ENCODE assay signal across 10 cellular contexts in genomic region chr17:57468932-57469775, GRCh38.
A peak's percentile ranks its signal among the peaks of the same experiment; 100 is the strongest.
DNase-seq lines count a peak whose midpoint lies in the region; ATAC-seq, FAIRE-seq and TF ChIP-seq lines count a peak whose summit lies in the region.
"Had no signal": no experiment of that assay in that cellular context is flagged by ENCODE, and none has a peak within 500 bp of the region (broad histone marks: within the 10 kb centered on the region; RNA-seq: fewer than 3 reads in every experiment).

No MANE protein-coding gene starts in this region.

- DNase-seq in HepG2 (ENCODE audit: low spot score), result peak; percentile 66
- DNase-seq in right lobe of liver, result no peak
- peak; percentile 80 for DNase-seq in WERI-Rb-1
- no peak for DNase-seq in thyroid gland
- DNase-seq in H7, result no peak
- DNase-seq in BE2C, result no peak
- DNase-seq: activated CD4-positive, alpha-beta T cell treated with anti-CD3 and anti-CD28 coated beads, Interleukin-2, amount 50 U/mL, for 4 hours; NK-92 treated with Interleukin-12 subunit alpha and Interleukin-12 subunit beta, amount 100 ng/mL, for 24 hours had no signal

- no peak for TF ChIP-seq RAD21 in HepG2 (CRISPR knock-in tag; IDR thresholded peaks at IDR 0.05)

- TF ChIP-seq POLR2A in HepG2 (IDR thresholded peaks at IDR 0.05; ENCODE audit: insufficient read depth in 1 of 2, low read depth in 2 of 2, low read length in 2 of 2) (no peak), right lobe of liver (IDR thresholded peaks at IDR 0.05) (no peak), thyroid gland (IDR thresholded peaks at IDR 0.05) (no peak)

- H3K9me3 ChIP-seq in HepG2 (ENCODE audit: low read length) (no peaks in the 10 kb centered on the region), right lobe of liver (no peaks in the 10 kb centered on the region), WERI-Rb-1 (ENCODE audit: severe bottlenecking) (peaks cover 4% of the 10 kb centered on the region), thyroid gland (no peaks in the 10 kb centered on the region), BE2C (no peaks in the 10 kb centered on the region)

- no peak for TF ChIP-seq CTCF in HepG2 (CRISPR knock-in tag; IDR thresholded peaks at IDR 0.05)
- no peak for TF ChIP-seq CTCF in right lobe of liver (IDR thresholded peaks at IDR 0.05)
- no peak for TF ChIP-seq CTCF in WERI-Rb-1 (IDR thresholded peaks at IDR 0.05; ENCODE audit: low read depth, low read length)
- TF ChIP-seq CTCF in thyroid gland (IDR thresholded peaks at IDR 0.05), result no peak
- no peak for TF ChIP-seq CTCF in BE2C (IDR thresholded peaks at IDR 0.05; ENCODE audit: low read depth, low read length)

- no peak overlapping the region for H2AFZ ChIP-seq in HepG2 (ENCODE audit: low read length)

- peak overlapping the region; percentile 37 for H3K4me2 ChIP-seq in HepG2 (ENCODE audit: low read depth, low read length)

- 61% methylated on average over 9 of the region's 9 CpGs for WGBS in HepG2 (ENCODE audit: low lambda C conversion rate)
- WGBS in right lobe of liver (ENCODE audit: insufficient coverage, low coverage, low lambda C conversion rate, missing lambda C conversion rate), result 91% methylated on average over 9 of the region's 9 CpGs
- 74 to 81% methylated on average over 9 of the region's 9 CpGs for WGBS in thyroid gland, 2 donors

- FAIRE-seq in HepG2 (lab: Jason Lieb, UNC), result peak; percentile 30

- H3K27me3 ChIP-seq in HepG2 (ENCODE audit: control insufficient read depth in 1 of 2, insufficient read depth in 2 of 2, low read length in 2 of 2) (no peaks in the 10 kb centered on the region), right lobe of liver (no peaks in the 10 kb centered on the region), WERI-Rb-1 (ENCODE audit: insufficient read depth, low read depth, severe bottlenecking) (no peaks in the 10 kb centered on the region), thyroid gland (no peaks in the 10 kb centered on the region), H7 (ENCODE audit: control insufficient read depth, insufficient read depth, low read length) (no peaks in the 10 kb centered on the region), BE2C (no peaks in the 10 kb centered on the region; the same call in 1 of the 2 replicates)

- H3K36me3 ChIP-seq in HepG2 (replicated peaks in 1 of 2; ENCODE audit: control insufficient read depth in 1 of 2, insufficient read depth in 2 of 2, low read length in 2 of 2) (peaks cover 3 to 4% of the 10 kb centered on the region in 2 experiments; a peak in 3 of 5 replicates), right lobe of liver (no peaks in the 10 kb centered on the region), WERI-Rb-1 (peaks cover 5% of the 10 kb centered on the region), thyroid gland (no peaks in the 10 kb centered on the region), H7 (replicated peaks; ENCODE audit: control insufficient read depth, insufficient read depth, low read length) (no peaks in the 10 kb centered on the region), BE2C (peaks cover 9% of the 10 kb centered on the region)

- no TSS peak for BruUV-seq in HepG2 (replicated peaks; lab: Mats Ljungman, UMichigan)

- peaks cover 2% of the 10 kb centered on the region for H3K79me2 ChIP-seq in HepG2 (ENCODE audit: insufficient read depth, low read length)

- TF ChIP-seq EP300 in HepG2 (IDR thresholded peaks at IDR 0.05; ENCODE audit: low read depth in 2 of 2, low read length in 2 of 2) (peak in 1 of 2 experiments; percentile 51; a peak in 1 of 4 replicates), HepG2 (CRISPR knock-in tag; IDR thresholded peaks at IDR 0.05; ENCODE audit: borderline replicate concordance) (no peak)

- CTCF ChIA-PET in HepG2 (lab: Yijun Ruan, JAX; ENCODE audit: low intra/inter-chr PET ratio, low total read pairs), result no interaction called here

- H4K20me1 ChIP-seq in HepG2 (ENCODE audit: insufficient read depth, low read length), result no peaks in the 10 kb centered on the region

- H3K4me1 ChIP-seq in HepG2 (ENCODE audit: insufficient read depth, low read length), result peaks cover 52% of the 10 kb centered on the region
- H3K4me1 ChIP-seq in right lobe of liver, result no peaks in the 10 kb centered on the region
- H3K4me1 ChIP-seq in thyroid gland, result peaks cover 44 to 75% of the 10 kb centered on the region in 2 donors
- H3K4me1 ChIP-seq in BE2C, result peaks cover 20% of the 10 kb centered on the region

- intact Hi-C loops in HepG2 (cut with micrococcal nuclease; ENCODE audit: unreplicated experiment), result no loop called here
- intact Hi-C loops in right lobe of liver (cut with DNase I), result no loop called here
- intact Hi-C loops in thyroid gland (cut with DNase I), result no loop called here

- H3K27ac ChIP-seq in HepG2 (ENCODE audit: extremely low read length, insufficient read depth, low read length) (peak overlapping the region; percentile 62), right lobe of liver (no peak overlapping the region), WERI-Rb-1 (peak overlapping the region; percentile 81), thyroid gland (peak overlapping the region; percentile 20 to 77 (median 66))

- no peak overlapping the region for H3K4me3 ChIP-seq in HepG2 (replicated peaks in 1 of 3; ENCODE audit: insufficient read depth in 1 of 3, low read depth in 2 of 3, low read length in 3 of 3)
- no peak overlapping the region for H3K4me3 ChIP-seq in right lobe of liver
- no peak overlapping the region for H3K4me3 ChIP-seq in WERI-Rb-1 (ENCODE audit: low read depth, low read length)
- H3K4me3 ChIP-seq in thyroid gland (replicated peaks in 1 of 3), result no peak overlapping the region
- H3K4me3 ChIP-seq in H7 (ENCODE audit: insufficient read depth, low read depth, low read length), result no peak overlapping the region
- no peak overlapping the region for H3K4me3 ChIP-seq in BE2C (ENCODE audit: low read depth, low read length)

- peak overlapping the region; percentile 35 for H3K9ac ChIP-seq in HepG2 (ENCODE audit: insufficient read depth, low read depth, low read length)

- POLR2A ChIA-PET in HepG2 (lab: Yijun Ruan, JAX), result interaction anchor here (1.0 to 2.1 kb wide), 4 partner anchors 10 to 50 kb away, joined by 3 to 6 read pairs (median 4); no protein-coding TSS in a partner anchor

- peak; percentile 69 for ATAC-seq in HepG2
- no peak for ATAC-seq in right lobe of liver
- ATAC-seq in HG03342 (IDR thresholded peaks at IDR 0.05; ENCODE audit: unreplicated experiment), result peak; percentile 56
- ATAC-seq in GM21526 (IDR thresholded peaks at IDR 0.05; ENCODE audit: low FRiP score, unreplicated experiment), result no peak

- in situ Hi-C loops in HepG2 (cut with HindIII; ENCODE audit: extremely low pct_ligation_motif_present, low pct_unique_long_range_greater_than_20kb), result no loop called here

TF ChIP-seq in HepG2, 621 proteins besides CTCF, POLR2A, EP300 and RAD21 (continues in another document):
- peak; percentile 67 for TF ChIP-seq NR2F6 (IDR thresholded peaks at IDR 0.05)
- peak; percentile 77 for TF ChIP-seq NR2F6 (CRISPR knock-in tag; IDR thresholded peaks at IDR 0.05)
- 0 out of 2 replicates have a peak, but pooled peaks have one; percentile 36 for TF ChIP-seq RFXANK (CRISPR knock-in tag; IDR thresholded peaks at IDR 0.05)
- peak; percentile 32; the same call in 1 of the 2 replicates for TF ChIP-seq BCL6 (CRISPR knock-in tag; IDR thresholded peaks at IDR 0.05)
- no peak for TF ChIP-seq AFF4 (CRISPR knock-in tag; IDR thresholded peaks at IDR 0.05)
- no peak for TF ChIP-seq ZNF7 (CRISPR knock-in tag; IDR thresholded peaks at IDR 0.05)
- no peak for TF ChIP-seq STAG1 (CRISPR knock-in tag; IDR thresholded peaks at IDR 0.05)
- TF ChIP-seq PHF21A (CRISPR knock-in tag; IDR thresholded peaks at IDR 0.05), result 0 out of 2 replicates have a peak, but pooled peaks have one; percentile 26
- TF ChIP-seq TSC22D2 (CRISPR knock-in tag; IDR thresholded peaks at IDR 0.05; ENCODE audit: borderline replicate concordance), result no peak
- no peak for TF ChIP-seq MXI1 (IDR thresholded peaks at IDR 0.05; ENCODE audit: borderline replicate concordance, low read depth, low read length)
- 0 out of 2 replicates have a peak, but pooled peaks have one; percentile 35 for TF ChIP-seq NR2C2 (CRISPR knock-in tag; IDR thresholded peaks at IDR 0.05; ENCODE audit: borderline replicate concordance)
- TF ChIP-seq ZNF720 (CRISPR knock-in tag; IDR thresholded peaks at IDR 0.05), result no peak
- TF ChIP-seq ZNF678 (CRISPR knock-in tag; IDR thresholded peaks at IDR 0.05), result no peak
- peak; percentile 42 for TF ChIP-seq PPARG (CRISPR knock-in tag; conservative IDR thresholded peaks at IDR 0.05)
- TF ChIP-seq ISL2 (CRISPR knock-in tag; IDR thresholded peaks at IDR 0.05), result peak; percentile 56; the same call in 1 of the 2 replicates
- peak; percentile 74 for TF ChIP-seq CEBPG (CRISPR knock-in tag; IDR thresholded peaks at IDR 0.05)

Comparison
In these comparisons a context has a peak if more than half of its experiments do, and no peak if none do; other contexts are left out.
1. ATAC-seq: peak in HepG2 (single experiment) and HG03342 (single experiment); none in right lobe of liver (0 of 4) and GM21526 (single experiment).
2. DNase-seq: peak in HepG2 (single experiment) and WERI-Rb-1 (single experiment); none in right lobe of liver (0 of 3), thyroid gland (0 of 2), H7 (single experiment) and BE2C (single experiment).
3. H3K27ac ChIP-seq: peak in HepG2 (single experiment), WERI-Rb-1 (single experiment) and thyroid gland (3 of 3); none in right lobe of liver (0 of 3).